Comparison of ENCODE assay signal across 23 cellular contexts in the genomic region with DNA sequence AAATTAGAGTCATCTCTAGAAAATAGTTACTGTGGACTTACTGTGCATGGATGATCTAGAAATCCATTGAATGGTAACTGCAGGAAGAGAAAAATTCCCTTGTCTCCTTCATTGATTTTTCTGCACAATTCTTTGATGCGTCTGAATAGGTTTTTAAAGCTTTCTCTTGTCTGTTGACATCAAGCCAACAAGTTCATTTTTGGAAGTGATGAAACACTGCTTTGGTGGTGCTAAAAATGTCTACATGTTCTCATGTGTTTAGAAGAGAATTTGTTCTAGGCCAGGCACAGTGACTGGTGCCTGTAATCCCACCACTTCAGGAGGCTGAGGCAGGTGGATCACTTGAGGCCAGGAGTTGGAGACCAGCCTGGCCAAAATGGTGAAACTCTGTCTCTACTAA.
"Had no signal": no experiment of that assay in that cellular context is flagged by ENCODE, and none has a peak within 500 bp of the region (broad histone marks: within the 10 kb centered on the region; RNA-seq: fewer than 3 reads in every experiment).

No MANE protein-coding gene starts in this region.

- H3K9me3 ChIP-seq: SJSA1 had no signal

- H3K27me3 ChIP-seq: SJSA1 had no signal

- H3K36me3 ChIP-seq: SJSA1 had no signal

- FAIRE-seq: HepG2, RCC 7860 had no signal

- H3K4me1 ChIP-seq: SJSA1 had no signal

- ATAC-seq: HepG2 had no signal

- H3K27ac ChIP-seq: SJSA1, SK-N-MC had no signal

- DNase-seq: IMR-90, Karpas-422, KG1, MM.1S, NCI-H1092 treated with DMSO at 0.1 percent for 48 hours, NCI-H1436, NCI-H187, NCI-H2029, NCI-H2081 treated with DMSO at 0.1 percent for 48 hours, NCI-H2171, NCI-H226, NCI-H446, NCI-H510A, NCI-H524 treated with DMSO at 0.1 percent for 48 hours, NCI-H69, NCI-H774, Right ventricle myocardium superior, RPMI8226, SIG-M5 had no signal

- H3K4me3 ChIP-seq: SJSA1, SK-N-MC had no signal
